In genomic region chr16:57109500-57110105, GRCh38 we compare ENCODE assay signal across 17 cellular contexts. TPM values are rescaled to one million over a fixed set of nuclear protein-coding genes. Genes with fewer than 3 reads are reported as not detected.
DNase-seq lines count a peak whose midpoint lies in the region; ATAC-seq, FAIRE-seq and TF ChIP-seq lines count a peak whose summit lies in the region.
"Had no signal": no experiment of that assay in that cellular context is flagged by ENCODE, and none has a peak within 500 bp of the region (broad histone marks: within the 10 kb centered on the region; RNA-seq: fewer than 3 reads in every experiment).

No MANE protein-coding gene starts in this region.

- H3K4me1 ChIP-seq in HepG2 (ENCODE audit: insufficient read depth, low read length) (no peaks in the 10 kb centered on the region), right lobe of liver (no peaks in the 10 kb centered on the region), endodermal cell (ENCODE audit: control insufficient read depth, insufficient read depth, low read length) (no peaks in the 10 kb centered on the region), osteoblast (ENCODE audit: insufficient read depth, low read length) (peaks cover 18% of the 10 kb centered on the region)

- FAIRE-seq in HepG2 (lab: Jason Lieb, UNC), result no peak
- FAIRE-seq: GM12878 had no signal

- no peaks in the 10 kb centered on the region for H3K27me3 Mint-ChIP-seq in endodermal cell (ENCODE audit: insufficient read depth)
- H3K27me3 Mint-ChIP-seq in naive thymus-derived CD8-positive, alpha-beta T cell, result no peaks in the 10 kb centered on the region
- H3K27me3 Mint-ChIP-seq: CD8-positive, alpha-beta memory T cell had no signal

- peaks cover 0 to 2% of the 10 kb centered on the region in 2 experiments; a peak in 1 of 5 replicates for H3K27me3 ChIP-seq in HepG2 (ENCODE audit: control insufficient read depth in 1 of 2, insufficient read depth in 2 of 2, low read length in 2 of 2)
- no peaks in the 10 kb centered on the region for H3K27me3 ChIP-seq in right lobe of liver
- no peaks in the 10 kb centered on the region for H3K27me3 ChIP-seq in endodermal cell (ENCODE audit: control insufficient read depth, insufficient read depth, low read length, poor library complexity, severe bottlenecking)
- no peaks in the 10 kb centered on the region for H3K27me3 ChIP-seq in osteoblast (ENCODE audit: insufficient read depth, low read length)
- H3K27me3 ChIP-seq: BLaER1 had no signal

- POLR2A ChIA-PET in HepG2 (lab: Yijun Ruan, JAX), result no interaction called here
- POLR2A ChIA-PET in naive thymus-derived CD8-positive, alpha-beta T cell (lab: Charles Lee), result interaction anchor here (0.5 to 0.7 kb wide), 2 partner anchors 16 to 165 kb away, joined by 3 read pairs; no protein-coding TSS in a partner anchor

- no peaks in the 10 kb centered on the region for H3K79me2 ChIP-seq in HepG2 (ENCODE audit: insufficient read depth, low read length)
- no peaks in the 10 kb centered on the region for H3K79me2 ChIP-seq in osteoblast (ENCODE audit: insufficient read depth, low read length)

- H3K4me1 Mint-ChIP-seq in endodermal cell, result no peaks in the 10 kb centered on the region
- peaks cover 6 to 9% (median 7%) of the 10 kb centered on the region in 4 donors for H3K4me1 Mint-ChIP-seq in naive thymus-derived CD8-positive, alpha-beta T cell

- no peak overlapping the region for H3K27ac Mint-ChIP-seq in endodermal cell
- peak overlapping the region in 1 of 10 donors; percentile 43 for H3K27ac Mint-ChIP-seq in naive thymus-derived CD8-positive, alpha-beta T cell

- ATAC-seq in HepG2, result no peak
- ATAC-seq in right lobe of liver, result no peak
- no peak for ATAC-seq in naive thymus-derived CD8-positive, alpha-beta T cell
- no peak for ATAC-seq in HG03354 (IDR thresholded peaks at IDR 0.05; ENCODE audit: poor library complexity, severe bottlenecking, unreplicated experiment)
- ATAC-seq: GM12878 had no signal

- H3K36me3 Mint-ChIP-seq in endodermal cell (ENCODE audit: low read depth), result no peaks in the 10 kb centered on the region
- H3K36me3 Mint-ChIP-seq in naive thymus-derived CD8-positive, alpha-beta T cell, result no peaks in the 10 kb centered on the region
- H3K36me3 Mint-ChIP-seq: CD8-positive, alpha-beta memory T cell had no signal

- TF ChIP-seq CTCF in HepG2 (CRISPR knock-in tag; IDR thresholded peaks at IDR 0.05), result no peak
- no peak for TF ChIP-seq CTCF in right lobe of liver (IDR thresholded peaks at IDR 0.05)
- TF ChIP-seq CTCF in endodermal cell (conservative IDR thresholded peaks at IDR 0.05), result peak; percentile 26
- no peak for TF ChIP-seq CTCF in osteoblast (IDR thresholded peaks at IDR 0.05; ENCODE audit: extremely low read depth, low read depth, low read length)

- TF ChIP-seq POLR2A in HepG2 (IDR thresholded peaks at IDR 0.05; ENCODE audit: insufficient read depth in 1 of 2, low read depth in 2 of 2, low read length in 2 of 2), result no peak
- no peak for TF ChIP-seq POLR2A in right lobe of liver (IDR thresholded peaks at IDR 0.05)

- H3K27ac ChIP-seq in HepG2 (ENCODE audit: extremely low read length, insufficient read depth, low read length) (no peak overlapping the region), right lobe of liver (no peak overlapping the region), endodermal cell (ENCODE audit: low read depth, low read length) (no peak overlapping the region), osteoblast (ENCODE audit: low read depth, low read length) (no peak overlapping the region)
- H3K27ac ChIP-seq: 22Rv1, BLaER1, GM23248 had no signal

- BruUV-seq in HepG2 (replicated peaks; lab: Mats Ljungman, UMichigan), result no TSS peak

- H3K9me3 Mint-ChIP-seq in endodermal cell, result no peaks in the 10 kb centered on the region
- H3K9me3 Mint-ChIP-seq in naive thymus-derived CD8-positive, alpha-beta T cell, result no peaks in the 10 kb centered on the region
- H3K9me3 Mint-ChIP-seq: CD8-positive, alpha-beta memory T cell had no signal

- no peak overlapping the region for H3K4me3 ChIP-seq in HepG2 (replicated peaks in 1 of 3; ENCODE audit: insufficient read depth in 1 of 3, low read depth in 2 of 3, low read length in 3 of 3)
- no peak overlapping the region for H3K4me3 ChIP-seq in right lobe of liver
- no peak overlapping the region for H3K4me3 ChIP-seq in endodermal cell (ENCODE audit: low read length)
- no peak overlapping the region for H3K4me3 ChIP-seq in osteoblast (ENCODE audit: insufficient read depth, low read length)
- H3K4me3 ChIP-seq: BLaER1, GM12878, GM23248 had no signal

- TF ChIP-seq EP300 in HepG2 (IDR thresholded peaks at IDR 0.05; ENCODE audit: low read depth in 2 of 2, low read length in 2 of 2) (no peak), HepG2 (CRISPR knock-in tag; IDR thresholded peaks at IDR 0.05; ENCODE audit: borderline replicate concordance) (no peak)

- WGBS in HepG2 (ENCODE audit: low lambda C conversion rate), result 37% methylated on average over 5 of the region's 5 CpGs
- WGBS in right lobe of liver (ENCODE audit: insufficient coverage, low coverage, low lambda C conversion rate, missing lambda C conversion rate), result 56% methylated on average over 4 of the region's 5 CpGs
- 81 to 92% methylated on average over 3 to 5 of the region's 5 CpGs for WGBS in endodermal cell (ENCODE audit: insufficient coverage in 1 of 2, insufficient read length in 1 of 2), 2 experiments

- in situ Hi-C loops in HepG2 (cut with HindIII; ENCODE audit: extremely low pct_ligation_motif_present, low pct_unique_long_range_greater_than_20kb), result no loop called here

- H3K9ac ChIP-seq in HepG2 (ENCODE audit: insufficient read depth, low read depth, low read length), result no peak overlapping the region
- no peak overlapping the region for H3K9ac ChIP-seq in endodermal cell (ENCODE audit: extremely low read depth, low read length, poor library complexity, severe bottlenecking)
- H3K9ac ChIP-seq: BLaER1, GM23248 had no signal

- H3K4me2 ChIP-seq in HepG2 (ENCODE audit: low read depth, low read length) (no peak overlapping the region), osteoblast (ENCODE audit: insufficient read depth, low read length) (no peak overlapping the region)
- H3K4me2 ChIP-seq: BLaER1 had no signal

- H3K36me3 ChIP-seq in HepG2 (replicated peaks in 1 of 2; ENCODE audit: control insufficient read depth in 1 of 2, insufficient read depth in 2 of 2, low read length in 2 of 2) (no peaks in the 10 kb centered on the region), right lobe of liver (no peaks in the 10 kb centered on the region), endodermal cell (ENCODE audit: control insufficient read depth, insufficient read depth, low read length) (peaks cover 6% of the 10 kb centered on the region), osteoblast (ENCODE audit: insufficient read depth, low read length) (no peaks in the 10 kb centered on the region)

- CTCF ChIA-PET in HepG2 (lab: Yijun Ruan, JAX; ENCODE audit: low intra/inter-chr PET ratio, low total read pairs), result no interaction called here

- no peak for TF ChIP-seq RAD21 in HepG2 (CRISPR knock-in tag; IDR thresholded peaks at IDR 0.05)

- H4K20me1 ChIP-seq in HepG2 (ENCODE audit: insufficient read depth, low read length), result no peaks in the 10 kb centered on the region
- H4K20me1 ChIP-seq in osteoblast (ENCODE audit: insufficient read depth, low read length), result peaks cover 5% of the 10 kb centered on the region

- H3K9me3 ChIP-seq in HepG2 (ENCODE audit: low read length), result no peaks in the 10 kb centered on the region
- no peaks in the 10 kb centered on the region for H3K9me3 ChIP-seq in right lobe of liver
- H3K9me3 ChIP-seq in endodermal cell (ENCODE audit: control insufficient read depth, low read length), result no peaks in the 10 kb centered on the region
- H3K9me3 ChIP-seq in osteoblast (ENCODE audit: low read depth, low read length), result no peaks in the 10 kb centered on the region
- H3K9me3 ChIP-seq: BLaER1, Caco-2 had no signal

- DNase-seq in HepG2 (ENCODE audit: low spot score) (no peak), right lobe of liver (no peak), endodermal cell (no peak), osteoblast (ENCODE audit: insufficient read length, low spot score, missing footprints) (peak; percentile 56), AML-193 (lab: John Stamatoyannopoulos, UW) (no peak)
- DNase-seq in naive thymus-derived CD8-positive, alpha-beta T cell, result no peak
- DNase-seq: CD8-positive, alpha-beta memory T cell; DMS53; GF-D8; GM23248; H7; KBM-7 had no signal

- H2AFZ ChIP-seq in HepG2 (ENCODE audit: low read length), result no peak overlapping the region
- H2AFZ ChIP-seq in osteoblast (ENCODE audit: low read length), result no peak overlapping the region
- H2AFZ ChIP-seq: GM23248 had no signal

- intact Hi-C loops in HepG2 (cut with micrococcal nuclease; ENCODE audit: unreplicated experiment), result no loop called here
- intact Hi-C loops in right lobe of liver (cut with DNase I), result no loop called here

- H3K4me3 Mint-ChIP-seq in endodermal cell, result no peak overlapping the region
- H3K4me3 Mint-ChIP-seq in naive thymus-derived CD8-positive, alpha-beta T cell, result no peak overlapping the region
- H3K4me3 Mint-ChIP-seq: CD8-positive, alpha-beta memory T cell had no signal

RNA-seq across cellular contexts. Expression of gene CPNE2, which starts 17.2 kb away (rescaled TPM):
- total RNA-seq in HepG2 (2016; rRNA removed; fragmentation: Illumina TruSeq; extraction: Trizol) (8.0 and 10.6 TPM in 2 replicates), right lobe of liver (10 to 100 TPM in 3 of 6 experiments, 1 to 10 TPM in 3; 4.0 to 10.9 (median 9.7) TPM), endodermal cell (10 to 100 TPM; 12.3 to 16.6 TPM), osteoblast (11.6 and 15.3 TPM in 2 replicates)
- total RNA-seq in HepG2 (2016; cell fraction: cytosol; rRNA removed; fragmentation: Illumina TruSeq; extraction: Trizol; ENCODE audit: low read depth), result 10.8 and 13.6 TPM in 2 replicates
- 8.2 and 9.0 TPM in 2 replicates for total RNA-seq in HepG2 (2016; cell fraction: insoluble cytoplasmic fraction; rRNA removed; fragmentation: Illumina TruSeq; extraction: Trizol)
- total RNA-seq in HepG2 (2016; cell fraction: membrane; rRNA removed; fragmentation: Illumina TruSeq; extraction: Trizol), result 20.7 and 21.8 TPM in 2 replicates
- total RNA-seq in HepG2 (2016; cell fraction: nucleus; rRNA removed; fragmentation: Illumina TruSeq; extraction: Trizol), result 5.8 and 6.8 TPM in 2 replicates
- polyA plus RNA-seq in HepG2 (2011; rRNA removed), result 23.3 and 33.2 TPM in 2 replicates
- 24.9 and 25.8 TPM in 2 replicates for polyA plus RNA-seq in HepG2 (2011; cell fraction: cytosol; rRNA removed)
- polyA plus RNA-seq in HepG2 (2011; cell fraction: nucleus; rRNA removed), result 13.9 and 16.9 TPM in 2 replicates
- 6.6 and 13.1 TPM in 2 replicates for polyA plus RNA-seq in HepG2 (2012)
- polyA plus RNA-seq in HepG2 (2016; cell fraction: cytosol; fragmentation: Illumina TruSeq; extraction: Trizol; ENCODE audit: low read depth), result 21.1 and 23.1 TPM in 2 replicates
- 12.5 and 15.2 TPM in 2 replicates for polyA plus RNA-seq in HepG2 (2016; cell fraction: insoluble cytoplasmic fraction; fragmentation: Illumina TruSeq; extraction: Trizol; ENCODE audit: low read depth)
- 35.9 and 37.0 TPM in 2 replicates for polyA plus RNA-seq in HepG2 (2016; cell fraction: membrane; fragmentation: Illumina TruSeq; extraction: Trizol; ENCODE audit: low read depth)
- polyA plus RNA-seq in HepG2 (2016; cell fraction: nucleus; fragmentation: Illumina TruSeq; extraction: Trizol; ENCODE audit: insufficient read depth, low read depth), result 13.9 and 15.0 TPM in 2 replicates
- 37.9 and 50.4 TPM in 2 replicates for polyA minus RNA-seq in HepG2 (2011; rRNA and poly(A)+ RNA removed; ENCODE audit: low replicate concordance)
- polyA minus RNA-seq in HepG2 (2011; cell fraction: cytosol; rRNA and poly(A)+ RNA removed), result 6.5 and 10.1 TPM in 2 replicates
- polyA minus RNA-seq in HepG2 (2011; cell fraction: nucleus; rRNA and poly(A)+ RNA removed), result 6.3 and 10.9 TPM in 2 replicates
- polyA plus RNA-seq in endodermal cell (2013, experiment 1 of 2), result 32.5 TPM
- 39.2 TPM for polyA plus RNA-seq in endodermal cell (2013, experiment 2 of 2)
- total RNA-seq in naive thymus-derived CD8-positive, alpha-beta T cell, result 10 to 100 TPM in 1 of 2 experiments, 1 to 10 TPM in 1; 9.6 to 10.3 TPM
- polyA plus RNA-seq in naive thymus-derived CD8-positive, alpha-beta T cell, result 10 to 100 TPM; 26.8 to 60.4 (median 30.4) TPM
